8 cellular contexts compared by ENCODE assay signal in the genomic region with DNA sequence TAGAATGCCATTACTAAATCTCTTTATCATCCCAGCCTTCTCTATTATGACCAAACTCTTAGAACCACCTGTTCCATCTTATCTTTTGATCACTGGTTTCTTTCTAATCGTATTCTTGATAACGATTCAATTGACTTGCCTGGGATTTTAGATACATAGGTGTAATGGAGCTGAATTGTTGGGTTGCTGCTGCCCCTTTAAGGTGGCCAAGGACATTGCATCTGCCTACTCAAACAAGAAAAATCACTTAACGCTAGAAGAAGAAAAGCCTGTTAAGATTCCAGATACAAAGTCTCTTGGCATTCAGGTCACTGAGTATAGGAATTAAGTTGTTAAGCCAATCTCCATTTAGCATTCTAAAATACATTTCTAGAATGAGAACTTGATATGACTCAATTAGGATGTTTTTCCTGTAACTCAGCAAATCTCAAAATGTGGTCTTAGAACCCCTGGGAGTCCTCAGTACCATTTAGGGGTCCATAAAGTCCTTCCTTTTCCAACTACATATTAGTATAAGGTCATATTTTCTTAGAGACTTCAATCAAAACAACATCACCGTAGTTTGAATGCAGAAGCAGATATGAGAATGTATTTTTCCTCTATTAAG. TPM values are rescaled to one million over a fixed set of nuclear protein-coding genes. Genes with fewer than 3 reads are reported as not detected.
DNase-seq lines count a peak whose midpoint lies in the region; ATAC-seq, FAIRE-seq and TF ChIP-seq lines count a peak whose summit lies in the region.

No MANE protein-coding gene starts in this region.

- H3K27ac Mint-ChIP-seq in stimulated activated memory B cell treated with anti-CD40 and anti-IgM and Interleukin-4, amounts not matched to agents 10 μg/mL and 1 μg/mL and 100 μg/mL, for 72 hours, result no peak overlapping the region

- no peak overlapping the region for H3K14ac ChIP-seq in H1 (ENCODE audit: insufficient read length)

- H4K5ac ChIP-seq in H1 (ENCODE audit: insufficient read length, low read depth, low read length), result no peak overlapping the region

- no peaks in the 10 kb centered on the region for H3K9me3 Mint-ChIP-seq in stimulated activated memory B cell treated with anti-CD40 and anti-IgM and Interleukin-4, amounts not matched to agents 10 μg/mL and 1 μg/mL and 100 μg/mL, for 72 hours

- H2AFZ ChIP-seq in DND-41 (ENCODE audit: low read depth, low read length) (no peak overlapping the region), OCI-LY3 (ENCODE audit: low read depth, low read length) (no peak overlapping the region), H1 (ENCODE audit: low read length) (no peak overlapping the region)

- no peak overlapping the region for H3K4ac ChIP-seq in H1 (replicated peaks; ENCODE audit: insufficient read length, low read depth, low read length)

- H2BK15ac ChIP-seq in H1 (ENCODE audit: low read length), result no peak overlapping the region

- WGBS in H1 (ENCODE audit: extremely low coverage in 1 of 2, insufficient coverage in 1 of 2, insufficient read length in 1 of 2, insufficient replicate concordance in 2 of 2, low coverage in 1 of 2, low lambda C conversion rate in 2 of 2, missing lambda C conversion rate in 1 of 2), 2 experiments, result 69% methylated on average over 4 of the region's 4 CpGs; no CpG with 5 or more reads in 1 of the 2 experiments

- CTCF ChIA-PET in H1 (lab: Charles Lee; ENCODE audit: partially characterized antibody), result interaction anchor here (0.6 to 2.1 kb wide), 16 partner anchors 9 to 175 kb away, joined by 3 to 14 read pairs (median 4); partner anchors contain the start of genes DNAJB4 and MIGA1

- H3K4me1 Mint-ChIP-seq in stimulated activated memory B cell treated with anti-CD40 and anti-IgM and Interleukin-4, amounts not matched to agents 10 μg/mL and 1 μg/mL and 100 μg/mL, for 72 hours, result no peaks in the 10 kb centered on the region

- H3K4me3 ChIP-seq in DND-41 (ENCODE audit: low read depth in 1 of 2, low read length in 2 of 2) (no peak overlapping the region), OCI-LY3 (ENCODE audit: low read length) (no peak overlapping the region), H1 (ENCODE audit: extremely low read depth in 1 of 4, insufficient read depth in 2 of 4, low read depth in 3 of 4, low read length in 4 of 4) (no peak overlapping the region)

- no peak overlapping the region for H2AK5ac ChIP-seq in H1 (ENCODE audit: low read depth, low read length)

- POLR2A ChIA-PET in H1 (lab: Charles Lee; ENCODE audit: partially characterized antibody), result interaction anchor here (1.0 to 1.4 kb wide), 2 partner anchors 11 to 82 kb away, joined by 3 read pairs; no protein-coding TSS in a partner anchor

- no peak overlapping the region for H3K56ac ChIP-seq in H1 (replicated peaks; ENCODE audit: insufficient read length, low read depth, low read length)

- no peak for TF ChIP-seq EP300 in H1 (IDR thresholded peaks at IDR 0.05; ENCODE audit: borderline replicate concordance in 1 of 2, low read depth in 2 of 2, low read length in 2 of 2)

- no peak overlapping the region for H2BK12ac ChIP-seq in H1 (ENCODE audit: low read depth, low read length)

- no peak overlapping the region for H3K18ac ChIP-seq in H1 (ENCODE audit: extremely low read depth, low read length)

- TF ChIP-seq POLR2A in H1 (IDR thresholded peaks at IDR 0.05; ENCODE audit: control extremely low read depth in 1 of 2, low read depth in 2 of 2, low read length in 2 of 2), result no peak

- no peak overlapping the region for H3K4me3 Mint-ChIP-seq in stimulated activated memory B cell treated with anti-CD40 and anti-IgM and Interleukin-4, amounts not matched to agents 10 μg/mL and 1 μg/mL and 100 μg/mL, for 72 hours

- no peak overlapping the region for H3K23ac ChIP-seq in H1 (ENCODE audit: insufficient read length)

- H3K4me1 ChIP-seq in DND-41 (ENCODE audit: insufficient read depth, low read length) (no peaks in the 10 kb centered on the region), OCI-LY3 (ENCODE audit: low read length) (no peaks in the 10 kb centered on the region), H1 (replicated peaks in 1 of 4; ENCODE audit: control insufficient read depth in 3 of 4, insufficient read depth in 4 of 4, low read length in 3 of 4) (no peaks in the 10 kb centered on the region)

- no peaks in the 10 kb centered on the region for H3K36me3 Mint-ChIP-seq in stimulated activated memory B cell treated with anti-CD40 and anti-IgM and Interleukin-4, amounts not matched to agents 10 μg/mL and 1 μg/mL and 100 μg/mL, for 72 hours

- H3K4me2 ChIP-seq in DND-41 (ENCODE audit: insufficient read depth, low read length) (no peak overlapping the region), OCI-LY3 (ENCODE audit: low read length) (no peak overlapping the region), H1 (ENCODE audit: insufficient read depth in 1 of 2, low read depth in 2 of 2, low read length in 2 of 2) (no peak overlapping the region)

- H3K27me3 Mint-ChIP-seq in stimulated activated memory B cell treated with anti-CD40 and anti-IgM and Interleukin-4, amounts not matched to agents 10 μg/mL and 1 μg/mL and 100 μg/mL, for 72 hours, result no peaks in the 10 kb centered on the region

- H2BK120ac ChIP-seq in H1 (replicated peaks; ENCODE audit: low read depth, low read length), result no peak overlapping the region

- H4K20me1 ChIP-seq in DND-41 (ENCODE audit: insufficient read depth, low read length) (no peaks in the 10 kb centered on the region), OCI-LY3 (ENCODE audit: insufficient read depth, low read length) (no peaks in the 10 kb centered on the region), H1 (replicated peaks in 1 of 2; ENCODE audit: control insufficient read depth in 1 of 2, insufficient read depth in 2 of 2, low read length in 2 of 2) (no peaks in the 10 kb centered on the region)

- no peak overlapping the region for H3K9ac ChIP-seq in DND-41 (ENCODE audit: low read depth, low read length)
- H3K9ac ChIP-seq in OCI-LY3 (ENCODE audit: low read length), result no peak overlapping the region
- no peak overlapping the region for H3K9ac ChIP-seq in H1 (replicated peaks in 1 of 4; ENCODE audit: extremely low read depth in 1 of 4, low read depth in 3 of 4, low read length in 3 of 4)

- H3K27me3 ChIP-seq in DND-41 (ENCODE audit: insufficient read depth, low read length, poor library complexity), result no peaks in the 10 kb centered on the region
- no peaks in the 10 kb centered on the region for H3K27me3 ChIP-seq in OCI-LY3 (ENCODE audit: low read depth, low read length)
- no peaks in the 10 kb centered on the region for H3K27me3 ChIP-seq in H1 (replicated peaks in 1 of 4; ENCODE audit: control insufficient read depth in 3 of 4, extremely low read depth in 1 of 4, insufficient read depth in 3 of 4, low read length in 3 of 4)

- TF ChIP-seq CTCF in DND-41 (IDR thresholded peaks at IDR 0.05; ENCODE audit: borderline replicate concordance, extremely low read depth, low read length, poor library complexity, severe bottlenecking), result peak; percentile 68
- peak; percentile 71 for TF ChIP-seq CTCF in OCI-LY3 (IDR thresholded peaks at IDR 0.05; ENCODE audit: low read depth, low read length)
- peak in 2 of 3 experiments; percentile 69 to 74; a peak in 3 of 4 replicates for TF ChIP-seq CTCF in H1 (IDR thresholded peaks at IDR 0.05; ENCODE audit: control extremely low read depth in 1 of 3, insufficient read depth in 1 of 3, low read depth in 1 of 3, low read length in 3 of 3)

- peak; percentile 69; the same call in 2 of the 3 replicates for ATAC-seq in DND-41 (ENCODE audit: insufficient read depth, low read depth)
- peak; percentile 69 for ATAC-seq in HG02885 (IDR thresholded peaks at IDR 0.05; ENCODE audit: poor library complexity, unreplicated experiment)
- ATAC-seq in HG02870 (IDR thresholded peaks at IDR 0.05; ENCODE audit: unreplicated experiment), result no peak
- ATAC-seq in stimulated activated memory B cell treated with anti-CD40 and anti-IgM and Interleukin-4, amounts not matched to agents 10 μg/mL and 1 μg/mL and 100 μg/mL, for 72 hours, result no peak
- ATAC-seq in HG03520 (IDR thresholded peaks at IDR 0.05; ENCODE audit: unreplicated experiment), result no peak

- no peak overlapping the region for H2BK5ac ChIP-seq in H1 (ENCODE audit: low read depth, low read length)

- no peaks in the 10 kb centered on the region for H3K23me2 ChIP-seq in H1 (ENCODE audit: low read depth, low read length)

- no peak overlapping the region for H4K91ac ChIP-seq in H1 (replicated peaks; ENCODE audit: insufficient read length, low read length)

- no peak overlapping the region for H4K8ac ChIP-seq in H1 (ENCODE audit: extremely low read depth, insufficient read depth, low read length)

- peak; percentile 22 for DNase-seq in DND-41
- peak in 1 of 2 experiments; percentile 21 for DNase-seq in H1 (ENCODE audit: low read depth in 1 of 2, low spot score in 2 of 2)
- peak; percentile 63 for DNase-seq in medulla oblongata (ENCODE audit: extremely low spot score)

- peak; percentile 87 for FAIRE-seq in H1 (lab: Jason Lieb, UNC)

- no peak overlapping the region for H3K27ac ChIP-seq in DND-41 (ENCODE audit: low read length)
- no peak overlapping the region for H3K27ac ChIP-seq in OCI-LY3 (ENCODE audit: low read length)
- H3K27ac ChIP-seq in H1 (ENCODE audit: low read depth, low read length), result no peak overlapping the region

- H3K79me1 ChIP-seq in H1 (ENCODE audit: low read depth, low read length), result no peaks in the 10 kb centered on the region

- no peak overlapping the region for H2BK20ac ChIP-seq in H1 (ENCODE audit: low read length)

- peak; percentile 87 to 91 for TF ChIP-seq RAD21 in H1 (IDR thresholded peaks at IDR 0.05 in 1 of 2, conservative IDR thresholded peaks at IDR 0.05 in 1 of 2; ENCODE audit: low read depth in 2 of 2, low read length in 2 of 2)

- H3K36me3 ChIP-seq in DND-41 (ENCODE audit: insufficient read depth, low read length) (no peaks in the 10 kb centered on the region), OCI-LY3 (replicated peaks; ENCODE audit: low read depth, low read length) (no peaks in the 10 kb centered on the region), H1 (ENCODE audit: control insufficient read depth in 2 of 4, insufficient read depth in 4 of 4, low read length in 3 of 4) (no peaks in the 10 kb centered on the region)

- H3K9me3 ChIP-seq in DND-41 (ENCODE audit: insufficient read depth, low read length, severe bottlenecking) (no peaks in the 10 kb centered on the region), OCI-LY3 (ENCODE audit: insufficient read depth, low read length) (no peaks in the 10 kb centered on the region), H1 (ENCODE audit: insufficient read depth in 2 of 2, low read depth in 1 of 2, low read length in 1 of 2) (no peaks in the 10 kb centered on the region)

- H3K79me2 ChIP-seq in DND-41 (ENCODE audit: insufficient read depth, low read length), result no peaks in the 10 kb centered on the region
- no peaks in the 10 kb centered on the region for H3K79me2 ChIP-seq in OCI-LY3 (ENCODE audit: low read length)
- H3K79me2 ChIP-seq in H1 (ENCODE audit: control insufficient read depth in 1 of 2, insufficient read depth in 2 of 2, low read length in 2 of 2), result no peaks in the 10 kb centered on the region

RNA-seq across cellular contexts. Expression of gene NEXN, which starts 12.4 kb away (rescaled TPM):
- 2.6 and 2.9 TPM in 2 replicates for total RNA-seq in H1 (2021; fragmentation: NEBNext Ultra II Directional; extraction: Animal tissue kit (Norgen Biotek cat#: 25700))
- polyA plus RNA-seq in H1 (2011; rRNA removed), result 0.17 and 0.20 TPM in 2 replicates
- polyA plus RNA-seq in H1 (2011; cell fraction: cytosol; rRNA removed), result 0.56 TPM
- 0.91 TPM for polyA plus RNA-seq in H1 (2011; cell fraction: nucleus; rRNA removed)
- polyA plus RNA-seq in H1 (2012, experiment 1 of 2), result 2.9 to 5.6 TPM (median 3.1 TPM) in 4 replicates
- 0.37 TPM for polyA plus RNA-seq in H1 (2012, experiment 2 of 2)
- polyA plus RNA-seq in H1 (2013, experiment 1 of 2), result 10.6 TPM
- polyA plus RNA-seq in H1 (2013, experiment 2 of 2), result 10.6 TPM
- polyA minus RNA-seq in H1 (2011; rRNA and poly(A)+ RNA removed), result 0.15 and 0.22 TPM in 2 replicates
- 0.73 TPM for polyA minus RNA-seq in H1 (2011; cell fraction: cytosol; rRNA and poly(A)+ RNA removed)
- 2.2 TPM for polyA minus RNA-seq in H1 (2011; cell fraction: nucleus; rRNA and poly(A)+ RNA removed)

Comparison
In these comparisons a context has a peak if more than half of its experiments do, and no peak if none do; other contexts are left out.
1. ATAC-seq: peak in DND-41 (single experiment) and HG02885 (single experiment); none in HG02870 (single experiment), stimulated activated memory B cell treated with anti-CD40 and anti-IgM and Interleukin-4, amounts not matched to agents 10 μg/mL and 1 μg/mL and 100 μg/mL, for 72 hours (single experiment) and HG03520 (single experiment).
2. Peak in every context shown above with its lines, with median percentiles within 50 percentile points of each other: CTCF ChIP-seq.